17 cellular contexts compared by ENCODE assay signal in the genomic region with DNA sequence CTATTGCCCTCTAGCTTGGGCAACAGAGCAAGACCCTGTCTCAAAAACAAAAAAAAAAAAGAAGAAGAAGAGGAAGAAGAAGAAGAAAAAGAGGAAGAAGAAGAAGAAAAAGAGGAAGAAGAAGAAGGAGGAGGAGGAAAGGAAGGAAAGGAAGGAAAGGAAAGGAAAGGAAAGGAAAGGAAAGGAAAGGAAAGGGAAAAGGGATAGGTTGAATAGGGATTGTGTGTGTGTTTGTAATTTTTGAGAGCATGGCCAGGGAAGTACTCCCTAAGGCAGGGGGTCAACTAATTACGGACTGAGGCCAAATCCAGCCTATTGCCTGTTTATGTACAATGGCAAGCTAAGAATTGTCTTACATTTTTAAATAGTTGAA. TPM values are rescaled to one million over a fixed set of nuclear protein-coding genes. Genes with fewer than 3 reads are reported as not detected.
A peak's percentile ranks its signal among the peaks of the same experiment; 100 is the strongest.
DNase-seq lines count a peak whose midpoint lies in the region; ATAC-seq and TF ChIP-seq lines count a peak whose summit lies in the region.
"Had no signal": no experiment of that assay in that cellular context is flagged by ENCODE, and none has a peak within 500 bp of the region (broad histone marks: within the 10 kb centered on the region; RNA-seq: fewer than 3 reads in every experiment).

No MANE protein-coding gene starts in this region.

- POLR2A ChIA-PET in HEK293 (lab: Yijun Ruan, JAX) (interaction anchor here (0.6 kb wide), 1 partner anchor 12 kb away, joined by 4 read pairs; no protein-coding TSS in a partner anchor), activated B cell treated with CpG ODN at 0.5 μM for 24 hours (lab: Charles Lee) (interaction anchor here (0.7 to 2.6 kb wide), 5 partner anchors 14 to 93 kb away, joined by 4 to 13 read pairs (median 7); no protein-coding TSS in a partner anchor)

- ATAC-seq in activated B cell treated with CpG ODN at 0.5 μM for 24 hours (ENCODE audit: low read depth) (no peak), naive B cell (ENCODE audit: low read depth in 2 of 2) (peak; percentile 52 to 56), GM19324 (IDR thresholded peaks at IDR 0.05; ENCODE audit: low FRiP score, unreplicated experiment) (no peak)
- ATAC-seq: body of pancreas had no signal

- no peak for TF ChIP-seq CTCF in HEK293 (tag by site-specific recombination; IDR thresholded peaks at IDR 0.05)
- TF ChIP-seq CTCF in activated B cell treated with CpG ODN at 0.5 μM for 24 hours (IDR thresholded peaks at IDR 0.05) = no peak

- no peaks in the 10 kb centered on the region for H3K9me3 ChIP-seq in BLaER1 treated with 17β-estradiol and CSF1 and Interleukin-3, amounts not matched to agents 10 nM and 100 nM (replicated peaks in 1 of 11)
- H3K9me3 ChIP-seq in HEK293 (ENCODE audit: control insufficient read depth, insufficient read depth, low read depth, low read length) = no peaks in the 10 kb centered on the region
- H3K9me3 ChIP-seq: body of pancreas, SJSA1, thyroid gland had no signal

- H3K36me3 ChIP-seq in BLaER1 treated with 17β-estradiol and CSF1 and Interleukin-3, amounts not matched to agents 10 nM and 100 nM = no peaks in the 10 kb centered on the region
- no peaks in the 10 kb centered on the region for H3K36me3 ChIP-seq in HEK293 (ENCODE audit: control insufficient read depth in 2 of 2, insufficient read depth in 1 of 2, low read length in 2 of 2)
- H3K36me3 ChIP-seq: SJSA1, thyroid gland had no signal

- H3K4me3 ChIP-seq in BLaER1 treated with 17β-estradiol and CSF1 and Interleukin-3, amounts not matched to agents 10 nM and 100 nM = no peak overlapping the region
- H3K4me3 ChIP-seq in HEK293 (ENCODE audit: low read depth, low read length) = no peak overlapping the region
- H3K4me3 ChIP-seq: body of pancreas, SJSA1, thyroid gland had no signal

- peak overlapping the region; percentile 48 for H3K4me3 Mint-ChIP-seq in activated B cell treated with CpG ODN at 0.5 μM for 24 hours
- peak overlapping the region in 7 of 8 donors; percentile 47 to 88 (median 64) for H3K4me3 Mint-ChIP-seq in naive B cell
- H3K4me3 Mint-ChIP-seq: activated T-cell treated with anti-CD3 and anti-CD28 coated beads, Interleukin-2, amount 50 U/mL, for 24 hours had no signal

- CTCF ChIA-PET in HEK293 (lab: Yijun Ruan, JAX) = interaction anchor here (0.6 kb wide), 1 partner anchor 218 kb away, joined by 3 read pairs; no protein-coding TSS in a partner anchor
- CTCF ChIA-PET in activated B cell treated with CpG ODN at 0.5 μM for 24 hours (lab: Charles Lee) = no interaction called here

- no peaks in the 10 kb centered on the region for H3K27me3 ChIP-seq in BLaER1 treated with 17β-estradiol and CSF1 and Interleukin-3, amounts not matched to agents 10 nM and 100 nM
- H3K27me3 ChIP-seq: body of pancreas, SJSA1, thyroid gland had no signal

- no peak overlapping the region for H3K9ac ChIP-seq in BLaER1 treated with 17β-estradiol and CSF1 and Interleukin-3, amounts not matched to agents 10 nM and 100 nM

- H3K27ac ChIP-seq in BLaER1 treated with 17β-estradiol and CSF1 and Interleukin-3, amounts not matched to agents 10 nM and 100 nM = peak overlapping the region in 8 of 11 experiments; percentile 10 to 60 (median 47); a peak in 11 of 22 replicates
- no peak overlapping the region for H3K27ac ChIP-seq in HEK293 (ENCODE audit: extremely low read depth, low read depth, low read length)
- H3K27ac ChIP-seq: body of pancreas, SJSA1, thyroid gland had no signal

- H3K27me3 Mint-ChIP-seq in activated B cell treated with CpG ODN at 0.5 μM for 24 hours (no peaks in the 10 kb centered on the region), naive B cell (no peaks in the 10 kb centered on the region)
- H3K27me3 Mint-ChIP-seq: activated T-cell treated with anti-CD3 and anti-CD28 coated beads, Interleukin-2, amount 50 U/mL, for 24 hours had no signal

- H4K20me1 ChIP-seq in BLaER1 treated with 17β-estradiol and CSF1 and Interleukin-3, amounts not matched to agents 10 nM and 100 nM = no peaks in the 10 kb centered on the region

- peaks cover 9 to 61% (median 40%) of the 10 kb centered on the region in 10 experiments for H3K4me1 ChIP-seq in BLaER1 treated with 17β-estradiol and CSF1 and Interleukin-3, amounts not matched to agents 10 nM and 100 nM
- H3K4me1 ChIP-seq in HEK293 (ENCODE audit: control insufficient read depth, insufficient read depth, low read length) = no peaks in the 10 kb centered on the region
- H3K4me1 ChIP-seq: body of pancreas, SJSA1, thyroid gland had no signal

- DNase-seq in activated B cell treated with CpG ODN at 0.5 μM for 24 hours = no peak
- no peak for DNase-seq in naive B cell
- no peak for DNase-seq in EL
- no peak for DNase-seq in NCI-H748 treated with DMSO at 0.1 percent for 48 hours (lab: John Stamatoyannopoulos, UW)
- DNase-seq: activated CD4-positive, CD25-positive, alpha-beta regulatory T cell; activated T-cell treated with anti-CD3 and anti-CD28 coated beads, Interleukin-2, amount 50 U/mL, for 24 hours; body of pancreas; DND-41; effector memory CD4-positive, alpha-beta T cell; H7; NCI-H146; NCI-H774; thyroid gland had no signal

- H3K36me3 Mint-ChIP-seq in activated B cell treated with CpG ODN at 0.5 μM for 24 hours (ENCODE audit: low read depth) (no peaks in the 10 kb centered on the region), naive B cell (no peaks in the 10 kb centered on the region)

- H3K27ac Mint-ChIP-seq in activated B cell treated with CpG ODN at 0.5 μM for 24 hours (peak overlapping the region; percentile 85), naive B cell (peak overlapping the region; percentile 82 to 99 (median 91))
- H3K27ac Mint-ChIP-seq: activated T-cell treated with anti-CD3 and anti-CD28 coated beads, Interleukin-2, amount 50 U/mL, for 24 hours had no signal

- intact Hi-C loops in activated B cell treated with CpG ODN at 0.5 μM for 24 hours (cut with micrococcal nuclease) = no loop called here

- H3K9me3 Mint-ChIP-seq in activated B cell treated with CpG ODN at 0.5 μM for 24 hours (no peaks in the 10 kb centered on the region), naive B cell (peaks cover 0 to 2% (median 0%) of the 10 kb centered on the region in 7 donors)
- H3K9me3 Mint-ChIP-seq: activated T-cell treated with anti-CD3 and anti-CD28 coated beads, Interleukin-2, amount 50 U/mL, for 24 hours had no signal

- peaks cover 45% of the 10 kb centered on the region for H3K4me1 Mint-ChIP-seq in activated B cell treated with CpG ODN at 0.5 μM for 24 hours
- peaks cover 46 to 76% (median 53%) of the 10 kb centered on the region in 3 donors for H3K4me1 Mint-ChIP-seq in naive B cell

- peak overlapping the region in 9 of 11 experiments; percentile 36 to 75 (median 55); a peak in 18 of 22 replicates for H3K4me2 ChIP-seq in BLaER1 treated with 17β-estradiol and CSF1 and Interleukin-3, amounts not matched to agents 10 nM and 100 nM

TF ChIP-seq in HEK293, 187 proteins besides CTCF, POLR2A, EP300 and RAD21:
- no peak for TF ChIP-seq MZF1 (tag by site-specific recombination; IDR thresholded peaks at IDR 0.05; ENCODE audit: borderline replicate concordance)
- TF ChIP-seq ZIC2 (tag by site-specific recombination; IDR thresholded peaks at IDR 0.05) = no peak
- no peak for TF ChIP-seq OVOL3 (tag by site-specific recombination; IDR thresholded peaks at IDR 0.05)
- peak; percentile 78 for TF ChIP-seq ZNF513 (tag by site-specific recombination; IDR thresholded peaks at IDR 0.05)
- no peak for TF ChIP-seq ZNF221 (tag by site-specific recombination; IDR thresholded peaks at IDR 0.05; ENCODE audit: borderline replicate concordance)
- TF ChIP-seq PRDM1 (tag by site-specific recombination; IDR thresholded peaks at IDR 0.05) = peak; percentile 99
- TF ChIP-seq ZNF18 (tag by site-specific recombination; IDR thresholded peaks at IDR 0.05) = no peak
- no peak for TF ChIP-seq SP2 (tag by site-specific recombination; IDR thresholded peaks at IDR 0.05)
- no peak for TF ChIP-seq ZNF785 (tag by site-specific recombination; IDR thresholded peaks at IDR 0.05)
- no peak for TF ChIP-seq ZNF202 (tag by site-specific recombination; IDR thresholded peaks at IDR 0.05; ENCODE audit: borderline replicate concordance)

RNA-seq across cellular contexts. Expression of gene ZNF217, which starts 43.1 kb away (rescaled TPM):
- 70.0 and 80.3 TPM in 2 replicates for total RNA-seq in activated B cell treated with CpG ODN at 0.5 μM for 24 hours
- 10 to 100 TPM in 5 of 6 donors, 1 to 10 TPM in 1; 8.8 to 31.0 (median 24.7) TPM for polyA plus RNA-seq in naive B cell (ENCODE audit: low read depth in 6 of 6)

Comparison
In these comparisons a context has a peak if more than half of its experiments do, and no peak if none do; other contexts are left out.
1. ATAC-seq: peak in naive B cell (2 of 2); none in activated B cell treated with CpG ODN at 0.5 μM for 24 hours (single experiment) and GM19324 (single experiment).